20 cellular contexts compared by ENCODE assay signal in the genomic region with DNA sequence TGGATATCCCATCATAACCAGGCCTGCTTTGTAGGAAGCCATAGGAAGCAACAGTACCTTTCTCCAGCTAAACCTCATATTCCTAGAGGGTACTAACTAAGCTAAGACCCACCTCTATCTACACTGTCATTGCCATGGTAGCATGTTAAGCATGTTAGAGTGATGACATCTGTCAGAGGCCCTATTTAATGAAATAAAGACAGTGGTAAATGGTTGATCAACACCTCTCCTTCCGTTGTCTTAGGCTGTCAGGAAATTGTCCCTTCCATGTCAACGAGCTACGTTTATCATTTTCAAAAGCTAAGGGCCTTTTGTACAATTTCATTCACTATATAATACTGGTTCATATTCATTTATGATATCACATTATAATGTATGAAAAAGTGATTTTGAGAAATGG.
"Had no signal": no experiment of that assay in that cellular context is flagged by ENCODE, and none has a peak within 500 bp of the region (broad histone marks: within the 10 kb centered on the region; RNA-seq: fewer than 3 reads in every experiment).

No MANE protein-coding gene starts in this region.

- H3K36me3 ChIP-seq: esophagus muscularis mucosa, gastroesophageal sphincter, heart right ventricle, left lung, lower lobe of right lung had no signal

- H3K27ac Mint-ChIP-seq: mesothelial cell of epicardium; naive B cell; naive thymus-derived CD8-positive, alpha-beta T cell had no signal

- H3K27me3 ChIP-seq: dorsolateral prefrontal cortex, esophagus muscularis mucosa, foreskin keratinocyte, heart right ventricle, left lung had no signal

- H3K27ac ChIP-seq: coronary artery, dorsolateral prefrontal cortex, esophagus muscularis mucosa, foreskin keratinocyte, gastroesophageal sphincter, heart right ventricle, left lung, lower lobe of right lung had no signal

- H3K4me1 Mint-ChIP-seq: mesothelial cell of epicardium, naive B cell had no signal

- H3K4me1 ChIP-seq: esophagus muscularis mucosa, foreskin keratinocyte, gastroesophageal sphincter, heart right ventricle, left lung, lower lobe of right lung had no signal

- H3K27me3 Mint-ChIP-seq: naive B cell had no signal

- H3K4me3 ChIP-seq: coronary artery, dorsolateral prefrontal cortex, esophagus muscularis mucosa, gastroesophageal sphincter, heart right ventricle, left lung, lower lobe of right lung, mucosa of descending colon had no signal

- DNase-seq: dermis blood vessel endothelial cell; dorsolateral prefrontal cortex; effector CD4-positive, alpha-beta T cell; effector memory CD4-positive, alpha-beta T cell; foreskin keratinocyte; head of caudate nucleus; heart right ventricle; hippocampal formation; left cardiac atrium; left lung; left ventricle myocardium superior; lower lobe of right lung; mesenchymal stem cell; mucosa of descending colon; naive B cell; naive thymus-derived CD8-positive, alpha-beta T cell had no signal

- H3K9me3 Mint-ChIP-seq: naive B cell had no signal

- H3K9me3 ChIP-seq: esophagus muscularis mucosa, gastroesophageal sphincter, left lung, lower lobe of right lung, mucosa of descending colon had no signal

- ATAC-seq: foreskin keratinocyte; gastroesophageal sphincter; heart right ventricle; left cardiac atrium; left lung; left ventricle myocardium superior; lower lobe of right lung; mucosa of descending colon; naive thymus-derived CD8-positive, alpha-beta T cell had no signal

- H3K4me3 Mint-ChIP-seq: mesothelial cell of epicardium; naive B cell; naive thymus-derived CD8-positive, alpha-beta T cell had no signal

- H3K36me3 Mint-ChIP-seq: mesothelial cell of epicardium; naive B cell; naive thymus-derived CD8-positive, alpha-beta T cell had no signal
